8 cellular contexts compared by ENCODE assay signal in genomic region chr9:115593587-115594091, GRCh38.
DNase-seq lines count a peak whose midpoint lies in the region; ATAC-seq and TF ChIP-seq lines count a peak whose summit lies in the region.

No MANE protein-coding gene starts in this region.

- H3K36me3 ChIP-seq in psoas muscle (ENCODE audit: insufficient read depth in 1 of 2, low read depth in 1 of 2) = no peaks in the 10 kb centered on the region

- peaks cover 0 to 8% (median 2%) of the 10 kb centered on the region in 3 donors for H3K27me3 ChIP-seq in psoas muscle (ENCODE audit: insufficient read depth in 3 of 3, low read length in 2 of 3)

- H3K27ac ChIP-seq in psoas muscle = no peak overlapping the region

- no peaks in the 10 kb centered on the region for H3K4me1 ChIP-seq in psoas muscle

- 6 to 8% (median 7%) methylated on average over 4 of the region's 4 CpGs for WGBS in psoas muscle, 3 donors

- peak; percentile 2 for DNase-seq in NCI-H2107 treated with DMSO at 0.1 percent for 48 hours (lab: John Stamatoyannopoulos, UW; ENCODE audit: unreplicated experiment)
- DNase-seq in NCI-H2107 (lab: John Stamatoyannopoulos, UW) = no peak
- peak; percentile 22 for DNase-seq in SHP77 treated with DMSO at 0.1 percent for 48 hours (lab: John Stamatoyannopoulos, UW)
- peak; percentile 83 for DNase-seq in fibroblast of the aortic adventitia (ENCODE audit: low read depth)
- DNase-seq in psoas muscle = no peak
- DNase-seq in NCI-H146 (lab: John Stamatoyannopoulos, UW) = no peak
- DNase-seq in posterior cingulate gyrus = no peak

- peak; percentile 44 for ATAC-seq in HG03521 (IDR thresholded peaks at IDR 0.05; ENCODE audit: unreplicated experiment)
- ATAC-seq in psoas muscle = peak in 2 of 4 donors; percentile 48 to 64

- TF ChIP-seq CTCF in fibroblast of the aortic adventitia (IDR thresholded peaks at IDR 0.05; ENCODE audit: insufficient read depth, low read length) (peak; percentile 76), psoas muscle (IDR thresholded peaks at IDR 0.05) (peak; percentile 76)

- no peaks in the 10 kb centered on the region for H3K9me3 ChIP-seq in psoas muscle

- H3K4me3 ChIP-seq in fibroblast of the aortic adventitia (ENCODE audit: low read depth, low read length) = no peak overlapping the region
- H3K4me3 ChIP-seq in psoas muscle = no peak overlapping the region

- intact Hi-C loops in psoas muscle (cut with DNase I) (loop anchor here (5.0 to 10.0 kb wide), 6 partner anchors 559 to 1269 kb away; partner anchors contain the start of gene PAPPA (in 2 of the 2)), posterior cingulate gyrus (cut with DNase I) (loop anchor here (2.0 to 10.0 kb wide), 5 partner anchors 551 to 1069 kb away; no protein-coding TSS in a partner anchor)

Comparison
In these comparisons a context has a peak if more than half of its experiments do, and no peak if none do; other contexts are left out.
1. DNase-seq: peak in NCI-H2107 treated with DMSO at 0.1 percent for 48 hours (single experiment), SHP77 treated with DMSO at 0.1 percent for 48 hours (single experiment) and fibroblast of the aortic adventitia (single experiment); none in NCI-H2107 (single experiment), psoas muscle (0 of 2), NCI-H146 (single experiment) and posterior cingulate gyrus (0 of 10).